In the genomic region with DNA sequence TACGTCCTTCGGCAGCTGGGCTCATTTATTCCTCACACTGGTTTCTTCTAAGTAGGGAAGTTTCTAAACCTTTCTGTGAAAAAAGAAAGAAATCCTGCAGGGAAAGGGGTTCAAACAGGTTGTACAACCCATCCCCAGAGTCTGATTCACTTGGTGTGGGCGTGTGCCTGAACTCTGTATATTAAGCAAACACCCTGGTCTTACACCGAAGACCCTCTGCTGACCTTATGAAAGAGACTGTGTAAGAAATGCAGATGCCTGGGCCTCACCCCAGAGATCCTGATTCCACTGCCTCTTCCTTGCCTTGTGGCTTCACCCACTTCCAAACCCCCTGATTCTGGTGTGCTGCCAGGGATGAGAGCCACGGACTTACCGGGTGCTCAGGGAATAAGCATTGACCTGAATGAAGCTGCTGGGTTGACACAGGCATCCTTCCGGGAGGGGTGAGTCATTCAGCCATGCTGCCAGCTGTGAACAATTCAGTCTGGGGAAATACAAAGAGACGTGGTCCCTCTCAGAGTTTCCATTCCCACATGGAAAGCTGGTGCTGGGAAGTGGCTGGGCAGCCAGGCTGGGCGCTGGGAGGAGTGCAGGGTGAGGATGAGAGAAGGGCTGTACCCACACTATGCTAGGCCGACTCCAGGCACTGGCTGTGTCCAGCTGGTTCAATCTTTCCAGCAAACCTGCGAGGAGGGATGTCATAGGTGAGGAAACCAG, we compare ENCODE assay signal across 8 cellular contexts. TPM values are rescaled to one million over a fixed set of nuclear protein-coding genes. Genes with fewer than 3 reads are reported as not detected.
DNase-seq lines count a peak whose midpoint lies in the region; ATAC-seq and TF ChIP-seq lines count a peak whose summit lies in the region.

No MANE protein-coding gene starts in this region.

- no peak for TF ChIP-seq CTCF in HEK293 (tag by site-specific recombination; IDR thresholded peaks at IDR 0.05)
- TF ChIP-seq CTCF in heart left ventricle (IDR thresholded peaks at IDR 0.05): no peak
- no peak for TF ChIP-seq CTCF in natural killer cell (IDR thresholded peaks at IDR 0.05)

- H3K4me1 ChIP-seq in HEK293 (ENCODE audit: control insufficient read depth, insufficient read depth, low read length) (peaks cover 6% of the 10 kb centered on the region; the same call in 1 of the 2 replicates), heart left ventricle (peaks cover 0 to 11% (median 4%) of the 10 kb centered on the region in 12 donors)

- no peak overlapping the region for H3K27ac Mint-ChIP-seq in T-helper 17 cell
- no peak overlapping the region for H3K27ac Mint-ChIP-seq in natural killer cell

- intact Hi-C loops in heart left ventricle (cut with DNase I) (no loop called here), natural killer cell (cut with micrococcal nuclease) (no loop called here)

- no peak overlapping the region for H3K27ac ChIP-seq in HEK293 (ENCODE audit: extremely low read depth, low read depth, low read length)
- H3K27ac ChIP-seq in heart left ventricle: no peak overlapping the region
- peak overlapping the region in 18 of 21 experiments; percentile 31 to 82 (median 64) for H3K27ac ChIP-seq in skin epidermis

- no peak for DNase-seq in T-helper 17 cell
- DNase-seq in heart left ventricle: peak in 4 of 5 donors; percentile 34 to 83 (median 62)
- no peak for DNase-seq in natural killer cell
- no peak for DNase-seq in activated CD4-positive, CD25-positive, alpha-beta regulatory T cell (lab: John Stamatoyannopoulos, UW)

- CTCF ChIA-PET in HEK293 (lab: Yijun Ruan, JAX): interaction anchor here (0.6 to 1.1 kb wide), 3 partner anchors 73 to 143 kb away, joined by 3 to 6 read pairs (median 5); no protein-coding TSS in a partner anchor

- H3K4me1 Mint-ChIP-seq in T-helper 17 cell (peaks cover 17% of the 10 kb centered on the region), natural killer cell (no peaks in the 10 kb centered on the region)

- no peaks in the 10 kb centered on the region for H3K27me3 ChIP-seq in heart left ventricle

- no peak overlapping the region for H3K4me3 ChIP-seq in HEK293 (ENCODE audit: low read depth, low read length)
- no peak overlapping the region for H3K4me3 ChIP-seq in heart left ventricle
- no peak overlapping the region for H3K4me3 ChIP-seq in skin epidermis

- POLR2A ChIA-PET in HEK293 (lab: Yijun Ruan, JAX): interaction anchor here (0.9 kb wide), 1 partner anchor 13 kb away, joined by 3 read pairs; no protein-coding TSS in a partner anchor

- no peak for TF ChIP-seq POLR2A in heart left ventricle (IDR thresholded peaks at IDR 0.05)

- peaks cover 23% of the 10 kb centered on the region for H3K27me3 Mint-ChIP-seq in T-helper 17 cell
- H3K27me3 Mint-ChIP-seq in natural killer cell (ENCODE audit: low read depth in 2 of 2): peaks cover 10 to 12% of the 10 kb centered on the region in 2 donors

- H3K9me3 Mint-ChIP-seq in natural killer cell: no peaks in the 10 kb centered on the region

- H3K36me3 ChIP-seq in HEK293 (ENCODE audit: control insufficient read depth in 2 of 2, insufficient read depth in 1 of 2, low read length in 2 of 2) (no peaks in the 10 kb centered on the region), heart left ventricle (no peaks in the 10 kb centered on the region)

- H3K4me3 Mint-ChIP-seq in T-helper 17 cell: peak overlapping the region; percentile 63
- no peak overlapping the region for H3K4me3 Mint-ChIP-seq in natural killer cell

- ATAC-seq in T-helper 17 cell (no peak), heart left ventricle (peak in 3 of 4 donors; percentile 77 to 86 (median 83)), HG02970 (IDR thresholded peaks at IDR 0.05; ENCODE audit: low FRiP score, unreplicated experiment) (no peak), natural killer cell (no peak), GM21423 (IDR thresholded peaks at IDR 0.05; ENCODE audit: unreplicated experiment) (no peak)

- H3K9me3 ChIP-seq in HEK293 (ENCODE audit: control insufficient read depth, insufficient read depth, low read depth, low read length): no peaks in the 10 kb centered on the region
- H3K9me3 ChIP-seq in T-helper 17 cell (ENCODE audit: control insufficient read depth, low read length, poor library complexity, severe bottlenecking): no peaks in the 10 kb centered on the region
- no peaks in the 10 kb centered on the region for H3K9me3 ChIP-seq in heart left ventricle

- 64 to 75% (median 70%) methylated on average over 9 to 11 of the region's 11 CpGs for WGBS in heart left ventricle, 4 donors

- H3K36me3 Mint-ChIP-seq in T-helper 17 cell (ENCODE audit: low read depth): peaks cover 3% of the 10 kb centered on the region
- H3K36me3 Mint-ChIP-seq in natural killer cell: no peaks in the 10 kb centered on the region

TF ChIP-seq in HEK293, 187 proteins besides CTCF, POLR2A, EP300 and RAD21:
- no peak for TF ChIP-seq HOXA7 (CRISPR knock-in tag; IDR thresholded peaks at IDR 0.05; ENCODE audit: borderline replicate concordance)
- TF ChIP-seq, protein P1, sequence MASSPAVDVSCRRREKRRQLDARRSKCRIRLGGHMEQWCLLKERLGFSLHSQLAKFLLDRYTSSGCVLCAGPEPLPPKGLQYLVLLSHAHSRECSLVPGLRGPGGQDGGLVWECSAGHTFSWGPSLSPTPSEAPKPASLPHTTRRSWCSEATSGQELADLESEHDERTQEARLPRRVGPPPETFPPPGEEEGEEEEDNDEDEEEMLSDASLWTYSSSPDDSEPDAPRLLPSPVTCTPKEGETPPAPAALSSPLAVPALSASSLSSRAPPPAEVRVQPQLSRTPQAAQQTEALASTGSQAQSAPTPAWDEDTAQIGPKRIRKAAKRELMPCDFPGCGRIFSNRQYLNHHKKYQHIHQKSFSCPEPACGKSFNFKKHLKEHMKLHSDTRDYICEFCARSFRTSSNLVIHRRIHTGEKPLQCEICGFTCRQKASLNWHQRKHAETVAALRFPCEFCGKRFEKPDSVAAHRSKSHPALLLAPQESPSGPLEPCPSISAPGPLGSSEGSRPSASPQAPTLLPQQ (tag by site-specific recombination; IDR thresholded peaks at IDR 0.05): 0 out of 2 replicates have a peak, but pooled peaks have one; percentile 14
- peak; percentile 90 for TF ChIP-seq ZBTB20 (tag by site-specific recombination; IDR thresholded peaks at IDR 0.05)

RNA-seq across cellular contexts. Expression of a gene that starts 26.5 kb away (rescaled TPM):
- total RNA-seq in T-helper 17 cell: 10 to 100 TPM; 36.8 to 88.9 TPM
- total RNA-seq in heart left ventricle: 100 to 1,000 TPM in 6 of 9 donors, 10 to 100 TPM in 3; 63.6 to 252 (median 110) TPM
- polyA plus RNA-seq in heart left ventricle: 10 to 100 TPM; 48.4 to 88.2 TPM
- 10 to 100 TPM; 14.9 to 39.5 (median 19.6) TPM for total RNA-seq in natural killer cell

Comparison
In these comparisons a context has a peak if more than half of its experiments do, and no peak if none do; other contexts are left out.
1. H3K27ac ChIP-seq: peak in skin epidermis (18 of 21); none in HEK293 (single experiment) and heart left ventricle (0 of 12).
2. ATAC-seq: peak in heart left ventricle (3 of 4); none in T-helper 17 cell (single experiment), HG02970 (single experiment), natural killer cell (0 of 3) and GM21423 (single experiment).
3. DNase-seq: peak in heart left ventricle (4 of 5); none in T-helper 17 cell (0 of 3), natural killer cell (single experiment) and activated CD4-positive, CD25-positive, alpha-beta regulatory T cell (0 of 4).